ENCODE assay signal across 1 cellular context in genomic region chr4:158775091-158775651, GRCh38.
TF ChIP-seq lines count a peak whose summit lies in the region.

No MANE protein-coding gene starts in this region.

TF ChIP-seq in HepG2, 621 proteins besides CTCF, POLR2A, EP300 and RAD21 (continued from another document):
- TF ChIP-seq PRDM10 (CRISPR knock-in tag; IDR thresholded peaks at IDR 0.05; ENCODE audit: low read depth) (peak; percentile 76), ZNF574 (CRISPR knock-in tag; IDR thresholded peaks at IDR 0.05) (no peak), SAP130 (CRISPR knock-in tag; IDR thresholded peaks at IDR 0.05; ENCODE audit: low read depth) (0 out of 2 replicates have a peak, but pooled peaks have one; percentile 13), HOMEZ (CRISPR knock-in tag; IDR thresholded peaks at IDR 0.05; ENCODE audit: low read depth) (peak; percentile 35; the same call in 1 of the 2 replicates)
